Comparison of ENCODE assay signal across 22 cellular contexts in the genomic region with DNA sequence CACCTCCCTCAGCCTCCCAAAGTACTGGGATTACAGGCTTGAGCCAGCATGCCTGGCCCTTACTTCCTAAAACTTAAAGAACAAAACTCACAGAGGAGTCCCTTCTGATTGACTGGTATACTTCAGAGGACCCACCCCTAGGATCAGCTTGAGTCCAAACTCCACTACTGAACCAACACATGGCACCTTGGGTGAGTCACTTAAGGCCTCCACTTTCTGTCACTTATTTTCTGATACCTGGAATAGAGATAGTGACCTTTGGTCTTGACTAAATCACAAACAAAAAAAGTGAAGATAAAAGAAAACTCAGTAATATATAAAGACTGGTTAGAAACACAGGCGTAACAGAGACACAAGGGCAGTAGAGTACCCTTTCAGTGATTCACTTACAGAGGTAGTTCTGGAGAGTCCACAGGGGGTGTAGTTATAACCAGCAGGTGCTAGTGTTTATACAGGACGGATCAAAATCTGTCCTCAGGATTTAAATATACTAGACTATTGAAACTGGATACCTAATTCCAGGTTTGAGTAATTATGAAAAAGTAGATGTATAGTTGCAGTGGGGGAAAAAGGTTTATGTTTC.
DNase-seq lines count a peak whose midpoint lies in the region; ATAC-seq and TF ChIP-seq lines count a peak whose summit lies in the region.
"Had no signal": no experiment of that assay in that cellular context is flagged by ENCODE, and none has a peak within 500 bp of the region (broad histone marks: within the 10 kb centered on the region; RNA-seq: fewer than 3 reads in every experiment).

No MANE protein-coding gene starts in this region.

- H3K36me3 ChIP-seq in liver (ENCODE audit: control insufficient read depth in 4 of 4, insufficient read depth in 3 of 4, low read depth in 1 of 4, low read length in 3 of 4) = no peaks in the 10 kb centered on the region
- H3K36me3 ChIP-seq in trophoblast cell (ENCODE audit: control insufficient read depth in 1 of 2, insufficient read depth in 2 of 2, low read length in 2 of 2) = no peaks in the 10 kb centered on the region
- H3K36me3 ChIP-seq in mammary epithelial cell (ENCODE audit: insufficient read depth, low read length) = no peaks in the 10 kb centered on the region
- H3K36me3 ChIP-seq: esophagus squamous epithelium, gastroesophageal sphincter had no signal

- H3K4me2 ChIP-seq in trophoblast cell (ENCODE audit: low read length) (no peak overlapping the region), mammary epithelial cell (ENCODE audit: insufficient read depth, low read depth, low read length) (no peak overlapping the region)

- H2AFZ ChIP-seq in trophoblast cell (ENCODE audit: insufficient read depth, low read length, poor library complexity) = no peak overlapping the region
- H2AFZ ChIP-seq in mammary epithelial cell (ENCODE audit: low read depth, low read length) = no peak overlapping the region

- no peak overlapping the region for H3K4ac ChIP-seq in trophoblast cell (ENCODE audit: low read depth, low read length)

- no peak overlapping the region for H4K8ac ChIP-seq in trophoblast cell (ENCODE audit: low read depth, low read length)

- ATAC-seq in HG02759 (IDR thresholded peaks at IDR 0.05; ENCODE audit: unreplicated experiment) = no peak
- ATAC-seq: activated naive CD8-positive, alpha-beta T cell treated with anti-CD3 and anti-CD28 coated beads, Interleukin-2, amount 50 U/mL, for 24 hours; gastroesophageal sphincter had no signal

- no peaks in the 10 kb centered on the region for H3K79me1 ChIP-seq in trophoblast cell (ENCODE audit: low read length)

- H3K27me3 ChIP-seq in liver (ENCODE audit: control insufficient read depth in 4 of 4, insufficient read depth in 4 of 4, low read length in 3 of 4) = no peaks in the 10 kb centered on the region
- H3K27me3 ChIP-seq in trophoblast cell (ENCODE audit: insufficient read depth, low read length) = no peaks in the 10 kb centered on the region
- H3K27me3 ChIP-seq in mammary epithelial cell (ENCODE audit: insufficient read depth, low read length) = no peaks in the 10 kb centered on the region
- H3K27me3 ChIP-seq: esophagus squamous epithelium, gastroesophageal sphincter had no signal

- no peak overlapping the region for H3K23ac ChIP-seq in trophoblast cell (ENCODE audit: low read length)

- in situ Hi-C loops in mammary epithelial cell (cut with MboI; ENCODE audit: low sequenced_read_pairs in 2 of 2) = no loop called here

- no peak overlapping the region for H3K18ac ChIP-seq in trophoblast cell (ENCODE audit: low read length)

- TF ChIP-seq RAD21 in liver (IDR thresholded peaks at IDR 0.05) = no peak

- no peak overlapping the region for H3K4me3 ChIP-seq in liver (ENCODE audit: low read depth in 1 of 3, low read length in 3 of 3)
- no peak overlapping the region for H3K4me3 ChIP-seq in trophoblast cell (ENCODE audit: low read depth, low read length)
- no peak overlapping the region for H3K4me3 ChIP-seq in mammary epithelial cell (replicated peaks in 1 of 3; ENCODE audit: insufficient read depth in 1 of 3, low read depth in 2 of 3, low read length in 3 of 3)
- H3K4me3 ChIP-seq: esophagus squamous epithelium, gastroesophageal sphincter, skin epidermis had no signal

- H2AK5ac ChIP-seq in trophoblast cell (ENCODE audit: low read length) = no peak overlapping the region

- CTCF ChIA-PET in mammary epithelial cell (lab: Charles Lee; ENCODE audit: low non-redundant PET) = no interaction called here

- H3K14ac ChIP-seq in trophoblast cell (ENCODE audit: low read length) = no peak overlapping the region

- dilution Hi-C loops in mammary epithelial cell (cut with HindIII; ENCODE audit: low sequenced_read_pairs) = no loop called here

- H2BK5ac ChIP-seq in trophoblast cell (ENCODE audit: low read depth, low read length, poor library complexity) = no peak overlapping the region

- no peak overlapping the region for H3K9ac ChIP-seq in liver (ENCODE audit: low read depth in 1 of 2, low read length in 2 of 2)
- H3K9ac ChIP-seq in trophoblast cell (ENCODE audit: low read length) = no peak overlapping the region
- no peak overlapping the region for H3K9ac ChIP-seq in mammary epithelial cell (ENCODE audit: insufficient read depth, low read length)

- H2BK120ac ChIP-seq in trophoblast cell (ENCODE audit: insufficient read depth, low read length, poor library complexity) = no peak overlapping the region

- peaks cover 1% of the 10 kb centered on the region for H3K79me2 ChIP-seq in trophoblast cell (ENCODE audit: control insufficient read depth, insufficient read depth, low read length, poor library complexity)
- H3K79me2 ChIP-seq in mammary epithelial cell (ENCODE audit: insufficient read depth, low read length) = no peaks in the 10 kb centered on the region

- DNase-seq in DMS 273 (lab: John Stamatoyannopoulos, UW; ENCODE audit: unreplicated experiment) (peak; percentile 43), LoVo (ENCODE audit: low spot score) (peak; percentile 87), NCI-H524 (lab: John Stamatoyannopoulos, UW) (peak; percentile 27 to 84), trophoblast cell (no peak), mammary epithelial cell (no peak)
- DNase-seq in activated CD8-positive, alpha-beta memory T cell treated with anti-CD3 and anti-CD28 coated beads for 24 hours = no peak
- DNase-seq: activated CD4-positive, alpha-beta T cell treated with anti-CD3 and anti-CD28 coated beads, Interleukin-2, amount 50 U/mL, for 1 hour; activated CD8-positive, alpha-beta memory T cell treated with anti-CD3 and anti-CD28 coated beads, Interleukin-2, amount 50 U/mL, for 48 hours; activated effector memory CD4-positive, alpha-beta T cell treated with anti-CD3 and anti-CD28 coated beads, Interleukin-2, amount 50 U/mL, for 16 hours; activated naive CD8-positive, alpha-beta T cell treated with anti-CD3 and anti-CD28 coated beads, Interleukin-2, amount 50 U/mL, for 24 hours; CD4-positive, alpha-beta memory T cell; endodermal cell; esophagus squamous epithelium; NCI-H526; nucleus accumbens; stimulated activated naive B cell treated with anti-CD40 and anti-IgM and Interleukin-4, amounts not matched to agents 10 μg/mL and 1 μg/mL and 100 μg/mL, for 72 hours had no signal

- peaks cover 0 to 1% (median 0%) of the 10 kb centered on the region in 4 donors for H3K9me3 ChIP-seq in liver (ENCODE audit: control insufficient read depth in 4 of 4, low read length in 3 of 4)
- peaks cover 2% of the 10 kb centered on the region for H3K9me3 ChIP-seq in trophoblast cell (ENCODE audit: insufficient read depth, low read depth, low read length)
- no peaks in the 10 kb centered on the region for H3K9me3 ChIP-seq in mammary epithelial cell (replicated peaks; ENCODE audit: insufficient read depth, low read length)
- H3K9me3 ChIP-seq: esophagus squamous epithelium had no signal

- no peak overlapping the region for H3K27ac ChIP-seq in liver (ENCODE audit: low read depth in 1 of 2, low read length in 2 of 2)
- H3K27ac ChIP-seq in trophoblast cell (ENCODE audit: low read depth, low read length) = no peak overlapping the region
- no peak overlapping the region for H3K27ac ChIP-seq in mammary epithelial cell (ENCODE audit: insufficient read depth, low read depth, low read length)
- H3K27ac ChIP-seq: esophagus squamous epithelium, gastroesophageal sphincter, RWPE1, skin epidermis, VCaP had no signal

- no peak overlapping the region for H2BK12ac ChIP-seq in trophoblast cell (ENCODE audit: low read length)

- intact Hi-C loops in mammary epithelial cell (cut with micrococcal nuclease) = no loop called here

- peaks cover 0 to 2% (median 0%) of the 10 kb centered on the region in 4 donors for H3K4me1 ChIP-seq in liver (ENCODE audit: control insufficient read depth in 4 of 4, insufficient read depth in 4 of 4, low read length in 3 of 4)
- H3K4me1 ChIP-seq in trophoblast cell (ENCODE audit: control insufficient read depth in 1 of 2, insufficient read depth in 2 of 2, low read length in 2 of 2) = peaks cover 0 to 4% of the 10 kb centered on the region in 2 experiments
- no peaks in the 10 kb centered on the region for H3K4me1 ChIP-seq in mammary epithelial cell (ENCODE audit: insufficient read depth, low read length)

- TF ChIP-seq CTCF in liver (IDR thresholded peaks at IDR 0.05; ENCODE audit: low read depth, low read length, missing input control) (no peak), mammary epithelial cell (conservative IDR thresholded peaks at IDR 0.05 in 1 of 2, IDR thresholded peaks at IDR 0.05 in 1 of 2; ENCODE audit: extremely low read depth in 1 of 2, insufficient read depth in 1 of 2, low read depth in 1 of 2, low read length in 2 of 2) (no peak)

- H4K12ac ChIP-seq in trophoblast cell (ENCODE audit: low read depth, low read length) = no peak overlapping the region

- H4K91ac ChIP-seq in trophoblast cell (ENCODE audit: low read depth, low read length) = no peak overlapping the region

- H4K20me1 ChIP-seq in mammary epithelial cell (ENCODE audit: insufficient read depth, low read length) = no peaks in the 10 kb centered on the region

- WGBS in liver = 86% methylated on average over 2 of the region's 2 CpGs
- no CpG with 5 or more reads among the region's 2 CpGs for WGBS in trophoblast cell (ENCODE audit: extremely low coverage, insufficient coverage, insufficient read length)
- 92% methylated on average over 2 of the region's 2 CpGs for WGBS in mammary epithelial cell (ENCODE audit: low coverage, missing lambda C conversion rate)

- no TSS peak for BruUV-seq in mammary epithelial cell (replicated peaks; lab: Mats Ljungman, UMichigan)

TF ChIP-seq in liver, 16 proteins besides CTCF, POLR2A, EP300 and RAD21:
- peak; percentile 21 to 59 for TF ChIP-seq HNF4A (conservative IDR thresholded peaks at IDR 0.05)
- no peak for TF ChIP-seq ZBTB33 (IDR thresholded peaks at IDR 0.05)

Comparison
In these comparisons a context has a peak if more than half of its experiments do, and no peak if none do; other contexts are left out.
1. DNase-seq: peak in DMS 273 (single experiment), LoVo (single experiment) and NCI-H524 (2 of 2); none in trophoblast cell (0 of 2), activated CD8-positive, alpha-beta memory T cell treated with anti-CD3 and anti-CD28 coated beads for 24 hours (single experiment) and mammary epithelial cell (single experiment).